Comparison of ENCODE assay signal across 1 cellular context in genomic region chrX:71181910-71182799, GRCh38.
A peak's percentile ranks its signal among the peaks of the same experiment; 100 is the strongest.
TF ChIP-seq lines count a peak whose summit lies in the region.

No MANE protein-coding gene starts in this region.

TF ChIP-seq in HepG2, 621 proteins besides CTCF, POLR2A, EP300 and RAD21 (continued from another document and continues in another):
- TF ChIP-seq, protein P1, sequence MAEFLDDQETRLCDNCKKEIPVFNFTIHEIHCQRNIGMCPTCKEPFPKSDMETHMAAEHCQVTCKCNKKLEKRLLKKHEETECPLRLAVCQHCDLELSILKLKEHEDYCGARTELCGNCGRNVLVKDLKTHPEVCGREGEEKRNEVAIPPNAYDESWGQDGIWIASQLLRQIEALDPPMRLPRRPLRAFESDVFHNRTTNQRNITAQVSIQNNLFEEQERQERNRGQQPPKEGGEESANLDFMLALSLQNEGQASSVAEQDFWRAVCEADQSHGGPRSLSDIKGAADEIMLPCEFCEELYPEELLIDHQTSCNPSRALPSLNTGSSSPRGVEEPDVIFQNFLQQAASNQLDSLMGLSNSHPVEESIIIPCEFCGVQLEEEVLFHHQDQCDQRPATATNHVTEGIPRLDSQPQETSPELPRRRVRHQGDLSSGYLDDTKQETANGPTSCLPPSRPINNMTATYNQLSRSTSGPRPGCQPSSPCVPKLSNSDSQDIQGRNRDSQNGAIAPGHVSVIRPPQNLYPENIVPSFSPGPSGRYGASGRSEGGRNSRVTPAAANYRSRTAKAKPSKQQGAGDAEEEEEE (CRISPR knock-in tag; IDR thresholded peaks at IDR 0.05; ENCODE audit: borderline replicate concordance): no peak
- peak; percentile 51 for TF ChIP-seq HNF1B (CRISPR knock-in tag; IDR thresholded peaks at IDR 0.05)
- no peak for TF ChIP-seq SOX13 (IDR thresholded peaks at IDR 0.05)
- TF ChIP-seq SOX13 (CRISPR knock-in tag; conservative IDR thresholded peaks at IDR 0.05 in 1 of 2, IDR thresholded peaks at IDR 0.05 in 1 of 2): no peak
- no peak for TF ChIP-seq NAIF1 (CRISPR knock-in tag; IDR thresholded peaks at IDR 0.05; ENCODE audit: borderline replicate concordance)
- TF ChIP-seq NFYC (CRISPR knock-in tag; IDR thresholded peaks at IDR 0.05): peak; percentile 89
- no peak for TF ChIP-seq RELA (CRISPR knock-in tag; IDR thresholded peaks at IDR 0.05)
- TF ChIP-seq, protein P2, sequence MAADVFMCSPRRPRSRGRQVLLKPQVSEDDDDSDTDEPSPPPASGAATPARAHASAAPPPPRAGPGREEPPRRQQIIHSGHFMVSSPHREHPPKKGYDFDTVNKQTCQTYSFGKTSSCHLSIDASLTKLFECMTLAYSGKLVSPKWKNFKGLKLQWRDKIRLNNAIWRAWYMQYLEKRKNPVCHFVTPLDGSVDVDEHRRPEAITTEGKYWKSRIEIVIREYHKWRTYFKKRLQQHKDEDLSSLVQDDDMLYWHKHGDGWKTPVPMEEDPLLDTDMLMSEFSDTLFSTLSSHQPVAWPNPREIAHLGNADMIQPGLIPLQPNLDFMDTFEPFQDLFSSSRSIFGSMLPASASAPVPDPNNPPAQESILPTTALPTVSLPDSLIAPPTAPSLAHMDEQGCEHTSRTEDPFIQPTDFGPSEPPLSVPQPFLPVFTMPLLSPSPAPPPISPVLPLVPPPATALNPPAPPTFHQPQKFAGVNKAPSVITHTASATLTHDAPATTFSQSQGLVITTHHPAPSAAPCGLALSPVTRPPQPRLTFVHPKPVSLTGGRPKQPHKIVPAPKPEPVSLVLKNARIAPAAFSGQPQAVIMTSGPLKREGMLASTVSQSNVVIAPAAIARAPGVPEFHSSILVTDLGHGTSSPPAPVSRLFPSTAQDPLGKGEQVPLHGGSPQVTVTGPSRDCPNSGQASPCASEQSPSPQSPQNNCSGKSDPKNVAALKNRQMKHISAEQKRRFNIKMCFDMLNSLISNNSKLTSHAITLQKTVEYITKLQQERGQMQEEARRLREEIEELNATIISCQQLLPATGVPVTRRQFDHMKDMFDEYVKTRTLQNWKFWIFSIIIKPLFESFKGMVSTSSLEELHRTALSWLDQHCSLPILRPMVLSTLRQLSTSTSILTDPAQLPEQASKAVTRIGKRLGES (CRISPR knock-in tag; IDR thresholded peaks at IDR 0.05; ENCODE audit: borderline replicate concordance): no peak
- peak; percentile 62; the same call in 1 of the 2 replicates for TF ChIP-seq TAF1 (CRISPR knock-in tag; IDR thresholded peaks at IDR 0.05)
- TF ChIP-seq CHD2 (IDR thresholded peaks at IDR 0.05; ENCODE audit: low read depth, low read length): no peak
- TF ChIP-seq, protein P3, sequence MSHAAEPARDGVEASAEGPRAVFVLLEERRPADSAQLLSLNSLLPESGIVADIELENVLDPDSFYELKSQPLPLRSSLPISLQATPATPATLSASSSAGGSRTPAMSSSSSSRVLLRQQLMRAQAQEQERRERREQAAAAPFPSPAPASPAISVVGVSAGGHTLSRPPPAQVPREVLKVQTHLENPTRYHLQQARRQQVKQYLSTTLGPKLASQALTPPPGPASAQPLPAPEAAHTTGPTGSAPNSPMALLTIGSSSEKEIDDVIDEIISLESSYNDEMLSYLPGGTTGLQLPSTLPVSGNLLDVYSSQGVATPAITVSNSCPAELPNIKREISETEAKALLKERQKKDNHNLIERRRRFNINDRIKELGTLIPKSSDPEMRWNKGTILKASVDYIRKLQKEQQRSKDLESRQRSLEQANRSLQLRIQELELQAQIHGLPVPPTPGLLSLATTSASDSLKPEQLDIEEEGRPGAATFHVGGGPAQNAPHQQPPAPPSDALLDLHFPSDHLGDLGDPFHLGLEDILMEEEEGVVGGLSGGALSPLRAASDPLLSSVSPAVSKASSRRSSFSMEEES (CRISPR knock-in tag; IDR thresholded peaks at IDR 0.05): no peak; the same call in 1 of the 2 replicates
- TF ChIP-seq FOSL1 (CRISPR knock-in tag; IDR thresholded peaks at IDR 0.05; ENCODE audit: borderline replicate concordance): peak; percentile 82
- TF ChIP-seq MTF2 (CRISPR knock-in tag; IDR thresholded peaks at IDR 0.05; ENCODE audit: borderline replicate concordance): no peak
- TF ChIP-seq ZNF816 (CRISPR knock-in tag; IDR thresholded peaks at IDR 0.05; ENCODE audit: borderline replicate concordance): no peak
- no peak for TF ChIP-seq DZIP1 (CRISPR knock-in tag; IDR thresholded peaks at IDR 0.05)
- TF ChIP-seq HHEX (CRISPR knock-in tag; IDR thresholded peaks at IDR 0.05): no peak
- no peak for TF ChIP-seq ZNF772 (CRISPR knock-in tag; IDR thresholded peaks at IDR 0.05)
- TF ChIP-seq KLF13 (CRISPR knock-in tag; IDR thresholded peaks at IDR 0.05): no peak
- TF ChIP-seq PHF5A (CRISPR knock-in tag; IDR thresholded peaks at IDR 0.05; ENCODE audit: low read depth, unreplicated experiment): no peak
- peak; percentile 91 for TF ChIP-seq NFYB (CRISPR knock-in tag; IDR thresholded peaks at IDR 0.05)
- TF ChIP-seq THAP9 (CRISPR knock-in tag; IDR thresholded peaks at IDR 0.05; ENCODE audit: borderline replicate concordance): no peak; the same call in 1 of the 2 replicates
- TF ChIP-seq PHB2 (IDR thresholded peaks at IDR 0.05; ENCODE audit: partially characterized antibody): no peak
- TF ChIP-seq, protein P4, sequence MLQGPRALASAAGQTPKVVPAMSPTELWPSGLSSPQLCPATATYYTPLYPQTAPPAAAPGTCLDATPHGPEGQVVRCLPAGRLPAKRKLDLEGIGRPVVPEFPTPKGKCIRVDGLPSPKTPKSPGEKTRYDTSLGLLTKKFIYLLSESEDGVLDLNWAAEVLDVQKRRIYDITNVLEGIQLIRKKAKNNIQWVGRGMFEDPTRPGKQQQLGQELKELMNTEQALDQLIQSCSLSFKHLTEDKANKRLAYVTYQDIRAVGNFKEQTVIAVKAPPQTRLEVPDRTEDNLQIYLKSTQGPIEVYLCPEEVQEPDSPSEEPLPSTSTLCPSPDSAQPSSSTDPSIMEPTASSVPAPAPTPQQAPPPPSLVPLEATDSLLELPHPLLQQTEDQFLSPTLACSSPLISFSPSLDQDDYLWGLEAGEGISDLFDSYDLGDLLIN (CRISPR knock-in tag; IDR thresholded peaks at IDR 0.05; ENCODE audit: borderline replicate concordance): no peak
- no peak for TF ChIP-seq ZNF724P (CRISPR knock-in tag; IDR thresholded peaks at IDR 0.05; ENCODE audit: borderline replicate concordance)
- TF ChIP-seq ZNF326 (CRISPR knock-in tag; IDR thresholded peaks at IDR 0.05; ENCODE audit: borderline replicate concordance): no peak
- no peak for TF ChIP-seq ZNF460 (CRISPR knock-in tag; IDR thresholded peaks at IDR 0.05; ENCODE audit: borderline replicate concordance)
- TF ChIP-seq, protein P5, sequence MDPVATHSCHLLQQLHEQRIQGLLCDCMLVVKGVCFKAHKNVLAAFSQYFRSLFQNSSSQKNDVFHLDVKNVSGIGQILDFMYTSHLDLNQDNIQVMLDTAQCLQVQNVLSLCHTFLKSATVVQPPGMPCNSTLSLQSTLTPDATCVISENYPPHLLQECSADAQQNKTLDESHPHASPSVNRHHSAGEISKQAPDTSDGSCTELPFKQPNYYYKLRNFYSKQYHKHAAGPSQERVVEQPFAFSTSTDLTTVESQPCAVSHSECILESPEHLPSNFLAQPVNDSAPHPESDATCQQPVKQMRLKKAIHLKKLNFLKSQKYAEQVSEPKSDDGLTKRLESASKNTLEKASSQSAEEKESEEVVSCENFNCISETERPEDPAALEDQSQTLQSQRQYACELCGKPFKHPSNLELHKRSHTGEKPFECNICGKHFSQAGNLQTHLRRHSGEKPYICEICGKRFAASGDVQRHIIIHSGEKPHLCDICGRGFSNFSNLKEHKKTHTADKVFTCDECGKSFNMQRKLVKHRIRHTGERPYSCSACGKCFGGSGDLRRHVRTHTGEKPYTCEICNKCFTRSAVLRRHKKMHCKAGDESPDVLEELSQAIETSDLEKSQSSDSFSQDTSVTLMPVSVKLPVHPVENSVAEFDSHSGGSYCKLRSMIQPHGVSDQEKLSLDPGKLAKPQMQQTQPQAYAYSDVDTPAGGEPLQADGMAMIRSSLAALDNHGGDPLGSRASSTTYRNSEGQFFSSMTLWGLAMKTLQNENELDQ (CRISPR knock-in tag; IDR thresholded peaks at IDR 0.05; ENCODE audit: borderline replicate concordance): no peak
- TF ChIP-seq SIX1 (CRISPR knock-in tag; IDR thresholded peaks at IDR 0.05; ENCODE audit: borderline replicate concordance): peak; percentile 19; the same call in 1 of the 2 replicates
- TF ChIP-seq TCF7 (IDR thresholded peaks at IDR 0.05; ENCODE audit: low read depth): no peak
- no peak for TF ChIP-seq ZNF619 (CRISPR knock-in tag; IDR thresholded peaks at IDR 0.05)
- TF ChIP-seq ATF1 (CRISPR knock-in tag; IDR thresholded peaks at IDR 0.05): no peak; the same call in 1 of the 2 replicates
- TF ChIP-seq STAT6 (CRISPR knock-in tag; IDR thresholded peaks at IDR 0.05; ENCODE audit: borderline replicate concordance): no peak
